Comparison of ENCODE assay signal across 8 cellular contexts in genomic region chr20:33667245-33668086, GRCh38. TPM values are rescaled to one million over a fixed set of nuclear protein-coding genes. Genes with fewer than 3 reads are reported as not detected.
DNase-seq lines count a peak whose midpoint lies in the region; ATAC-seq and TF ChIP-seq lines count a peak whose summit lies in the region.

No MANE protein-coding gene starts in this region.

- TF ChIP-seq EP300 in upper lobe of left lung (IDR thresholded peaks at IDR 0.05), result no peak

- H3K36me3 ChIP-seq in fibroblast of lung (ENCODE audit: control insufficient read depth, insufficient read depth, low read length) (peaks cover 7% of the 10 kb centered on the region), upper lobe of left lung (no peaks in the 10 kb centered on the region)

- H3K27ac Mint-ChIP-seq in activated T-helper 2 cell treated with anti-CD3 and anti-CD28 coated beads, Interferon-gamma antibody, Interleukin-2, Interleukin-4, amounts not matched to agents 10 μg/mL and 5 μg/mL and 100 μg/mL, durations not matched to agents 14 hours and 24 hours and 36 hours, result peak overlapping the region; percentile 67
- no peak overlapping the region for H3K27ac Mint-ChIP-seq in neural crest cell (ENCODE audit: unreplicated experiment)

- ATAC-seq in HG02678 (IDR thresholded peaks at IDR 0.05; ENCODE audit: unreplicated experiment) (peak; percentile 11), upper lobe of left lung (ENCODE audit: low FRiP score in 2 of 2) (peak in 1 of 2 donors; percentile 75), GM18870 (IDR thresholded peaks at IDR 0.05; ENCODE audit: unreplicated experiment) (no peak)

- H2AFZ ChIP-seq in fibroblast of lung (ENCODE audit: low read length), result peak overlapping the region; percentile 75

- 3 to 35% methylated on average over 11 to 49 of the region's 94 CpGs for WGBS in upper lobe of left lung, 2 donors

- no peaks in the 10 kb centered on the region for H3K9me3 Mint-ChIP-seq in activated T-helper 2 cell treated with anti-CD3 and anti-CD28 coated beads, Interferon-gamma antibody, Interleukin-2, Interleukin-4, amounts not matched to agents 10 μg/mL and 5 μg/mL and 100 μg/mL, durations not matched to agents 14 hours and 24 hours and 36 hours
- no peaks in the 10 kb centered on the region for H3K9me3 Mint-ChIP-seq in neural crest cell

- no peaks in the 10 kb centered on the region for H4K20me1 ChIP-seq in fibroblast of lung (ENCODE audit: control insufficient read depth, extremely low read depth, insufficient read depth, low read length)

- TF ChIP-seq POLR2A in upper lobe of left lung (IDR thresholded peaks at IDR 0.05), result peak in 1 of 4 donors; percentile 31

- peak overlapping the region; percentile 79 for H3K4me3 Mint-ChIP-seq in activated T-helper 2 cell treated with anti-CD3 and anti-CD28 coated beads, Interferon-gamma antibody, Interleukin-2, Interleukin-4, amounts not matched to agents 10 μg/mL and 5 μg/mL and 100 μg/mL, durations not matched to agents 14 hours and 24 hours and 36 hours (ENCODE audit: low read depth)
- no peak overlapping the region for H3K4me3 Mint-ChIP-seq in neural crest cell

- no peaks in the 10 kb centered on the region for H3K9me3 ChIP-seq in fibroblast of lung (ENCODE audit: control insufficient read depth, insufficient read depth, low read depth, low read length)
- no peaks in the 10 kb centered on the region for H3K9me3 ChIP-seq in upper lobe of left lung

- H3K79me2 ChIP-seq in fibroblast of lung (ENCODE audit: control insufficient read depth, insufficient read depth, low read length), result no peaks in the 10 kb centered on the region

- no peaks in the 10 kb centered on the region for H3K27me3 Mint-ChIP-seq in activated T-helper 2 cell treated with anti-CD3 and anti-CD28 coated beads, Interferon-gamma antibody, Interleukin-2, Interleukin-4, amounts not matched to agents 10 μg/mL and 5 μg/mL and 100 μg/mL, durations not matched to agents 14 hours and 24 hours and 36 hours (ENCODE audit: low read depth)
- H3K27me3 Mint-ChIP-seq in neural crest cell (ENCODE audit: low read depth), result peaks cover 16% of the 10 kb centered on the region

- peaks cover 11% of the 10 kb centered on the region for H3K36me3 Mint-ChIP-seq in activated T-helper 2 cell treated with anti-CD3 and anti-CD28 coated beads, Interferon-gamma antibody, Interleukin-2, Interleukin-4, amounts not matched to agents 10 μg/mL and 5 μg/mL and 100 μg/mL, durations not matched to agents 14 hours and 24 hours and 36 hours (ENCODE audit: low read depth)
- H3K36me3 Mint-ChIP-seq in neural crest cell (ENCODE audit: low read depth), result peaks cover 12% of the 10 kb centered on the region

- no peak for DNase-seq in GM13977 (ENCODE audit: low spot score)
- peak; percentile 25 for DNase-seq in NCI-H526 treated with DMSO at 0.1 percent for 48 hours (lab: John Stamatoyannopoulos, UW)
- DNase-seq in activated T-helper 2 cell treated with anti-CD3 and anti-CD28 coated beads, Interferon-gamma antibody, Interleukin-2, Interleukin-4, amounts not matched to agents 10 μg/mL and 5 μg/mL and 100 μg/mL, durations not matched to agents 14 hours and 24 hours and 36 hours (ENCODE audit: low spot score), result peak; percentile 75
- DNase-seq in fibroblast of lung (ENCODE audit: low read depth in 2 of 2), result peak; percentile 66 to 70
- DNase-seq in neural crest cell (ENCODE audit: low read depth, low spot score), result peak; percentile 39
- peak; percentile 58 to 94 for DNase-seq in upper lobe of left lung

- H3K9ac ChIP-seq in fibroblast of lung (ENCODE audit: insufficient read depth, low read length), result peak overlapping the region; percentile 66

- no peaks in the 10 kb centered on the region for H3K27me3 ChIP-seq in fibroblast of lung (ENCODE audit: control insufficient read depth, insufficient read depth, low read length)
- H3K27me3 ChIP-seq in upper lobe of left lung, result no peaks in the 10 kb centered on the region

- peak overlapping the region; percentile 85 for H3K4me2 ChIP-seq in fibroblast of lung (ENCODE audit: extremely low read depth, insufficient read depth, low read length)

- intact Hi-C loops in activated T-helper 2 cell treated with anti-CD3 and anti-CD28 coated beads, Interferon-gamma antibody, Interleukin-2, Interleukin-4, amounts not matched to agents 10 μg/mL and 5 μg/mL and 100 μg/mL, durations not matched to agents 14 hours and 24 hours and 36 hours (cut with micrococcal nuclease), result loop anchor here (2.0 to 10.0 kb wide), 5 partner anchors 113 to 447 kb away; partner anchors contain the start of genes CDK5RAP1, EIF2S2 and SNTA1

- in situ Hi-C loops in GM13977 (cut with MboI; ENCODE audit: low pct_unique_long_range_greater_than_20kb, low sequenced_read_pairs, unreplicated experiment), result no loop called here

- H3K27ac ChIP-seq in fibroblast of lung (ENCODE audit: insufficient read depth, low read length) (peak overlapping the region; percentile 39), upper lobe of left lung (peak overlapping the region; percentile 76 to 92 (median 88))

- H3K4me1 Mint-ChIP-seq in activated T-helper 2 cell treated with anti-CD3 and anti-CD28 coated beads, Interferon-gamma antibody, Interleukin-2, Interleukin-4, amounts not matched to agents 10 μg/mL and 5 μg/mL and 100 μg/mL, durations not matched to agents 14 hours and 24 hours and 36 hours (ENCODE audit: low read depth), result peaks cover 27% of the 10 kb centered on the region
- H3K4me1 Mint-ChIP-seq in neural crest cell, result peaks cover 59% of the 10 kb centered on the region

- peaks cover 22% of the 10 kb centered on the region for H3K4me1 ChIP-seq in fibroblast of lung (ENCODE audit: control insufficient read depth, extremely low read depth, insufficient read depth, low read length)
- peaks cover 31 to 63% (median 51%) of the 10 kb centered on the region in 4 donors for H3K4me1 ChIP-seq in upper lobe of left lung

- TF ChIP-seq CTCF in GM13977 (IDR thresholded peaks at IDR 0.05; ENCODE audit: extremely low read depth, insufficient read depth, missing control alignments), result peak; percentile 21
- TF ChIP-seq CTCF in fibroblast of lung (conservative IDR thresholded peaks at IDR 0.05 in 1 of 2, IDR thresholded peaks at IDR 0.05 in 1 of 2; ENCODE audit: low read depth in 1 of 2, low read length in 2 of 2), result peak in 1 of 2 donors; percentile 76
- peak; percentile 90 for TF ChIP-seq CTCF in neural crest cell (conservative IDR thresholded peaks at IDR 0.05)
- peak in 3 of 6 experiments; percentile 96 to 97 (median 96) for TF ChIP-seq CTCF in upper lobe of left lung (IDR thresholded peaks at IDR 0.05)

- H3K4me3 ChIP-seq in fibroblast of lung (replicated peaks in 1 of 4; ENCODE audit: control extremely low read depth in 1 of 4, insufficient read depth in 1 of 4, low read depth in 3 of 4, low read length in 4 of 4) (peak overlapping the region; percentile 2 to 61 (median 50)), upper lobe of left lung (peak overlapping the region; percentile 18 to 78 (median 61))

RNA-seq across cellular contexts. Expression of gene ACTL10, which starts 0.7 kb away (rescaled TPM):
- 2.6 and 3.3 TPM in 2 replicates for total RNA-seq in activated T-helper 2 cell treated with anti-CD3 and anti-CD28 coated beads, Interferon-gamma antibody, Interleukin-2, Interleukin-4, amounts not matched to agents 10 μg/mL and 5 μg/mL and 100 μg/mL, durations not matched to agents 14 hours and 24 hours and 36 hours
- total RNA-seq in fibroblast of lung, result 1.8 and 2.0 TPM in 2 replicates
- 0.26 and 0.32 TPM in 2 replicates for polyA plus RNA-seq in fibroblast of lung
- polyA plus RNA-seq in fibroblast of lung (2012), result 0.97 and 1.2 TPM in 2 replicates
- polyA minus RNA-seq in fibroblast of lung (ENCODE audit: low replicate concordance), result 0.15 and 0.39 TPM in 2 replicates
- total RNA-seq in neural crest cell, result 0.75 TPM in 2 replicates
- 1 to 10 TPM in 5 of 6 donors, not detected in 1; 1.7 to 3.8 (median 2.1) TPM for total RNA-seq in upper lobe of left lung

RNA-seq across cellular contexts. Expression of gene C20orf144, which starts 5.3 kb away (rescaled TPM):
- 0.27 and 0.28 TPM in 2 replicates for total RNA-seq in activated T-helper 2 cell treated with anti-CD3 and anti-CD28 coated beads, Interferon-gamma antibody, Interleukin-2, Interleukin-4, amounts not matched to agents 10 μg/mL and 5 μg/mL and 100 μg/mL, durations not matched to agents 14 hours and 24 hours and 36 hours
- total RNA-seq in fibroblast of lung (under 0.01 and 0.17 TPM in 2 replicates), neural crest cell (0.44 and 0.82 TPM in 2 replicates), upper lobe of left lung (not detected)
- 0.10 and 0.20 TPM in 2 replicates for polyA plus RNA-seq in fibroblast of lung
- 0.16 and 0.28 TPM in 2 replicates for polyA plus RNA-seq in fibroblast of lung (2012)
- 1.3 TPM in 1 of 2 replicates, not detected in the other for polyA minus RNA-seq in fibroblast of lung (ENCODE audit: low replicate concordance)

RNA-seq across cellular contexts. Expression of gene NECAB3, which starts 6.8 kb away (rescaled TPM):
- 27.0 and 30.1 TPM in 2 replicates for total RNA-seq in activated T-helper 2 cell treated with anti-CD3 and anti-CD28 coated beads, Interferon-gamma antibody, Interleukin-2, Interleukin-4, amounts not matched to agents 10 μg/mL and 5 μg/mL and 100 μg/mL, durations not matched to agents 14 hours and 24 hours and 36 hours
- total RNA-seq in fibroblast of lung (20.5 and 21.6 TPM in 2 replicates), neural crest cell (56.0 and 63.3 TPM in 2 replicates), upper lobe of left lung (100 to 1,000 TPM in 2 of 6 donors, 10 to 100 TPM in 4; 43.4 to 309 (median 90.6) TPM)
- polyA plus RNA-seq in fibroblast of lung, result 5.1 and 7.1 TPM in 2 replicates
- polyA plus RNA-seq in fibroblast of lung (2012), result 6.7 and 11.1 TPM in 2 replicates
- polyA minus RNA-seq in fibroblast of lung (ENCODE audit: low replicate concordance), result 7.1 and 25.0 TPM in 2 replicates

RNA-seq across cellular contexts. Expression of gene E2F1, which starts 18.7 kb away (rescaled TPM):
- total RNA-seq in activated T-helper 2 cell treated with anti-CD3 and anti-CD28 coated beads, Interferon-gamma antibody, Interleukin-2, Interleukin-4, amounts not matched to agents 10 μg/mL and 5 μg/mL and 100 μg/mL, durations not matched to agents 14 hours and 24 hours and 36 hours, result 63.8 and 64.2 TPM in 2 replicates
- total RNA-seq in fibroblast of lung (0.51 and 2.1 TPM in 2 replicates), neural crest cell (84.8 and 94.9 TPM in 2 replicates), upper lobe of left lung (10 to 100 TPM in 1 of 6 donors, 1 to 10 TPM in 5; 5.5 to 12.9 (median 6.8) TPM)
- 3.5 and 9.6 TPM in 2 replicates for polyA plus RNA-seq in fibroblast of lung
- 5.0 and 16.9 TPM in 2 replicates for polyA plus RNA-seq in fibroblast of lung (2012)
- polyA minus RNA-seq in fibroblast of lung (ENCODE audit: low replicate concordance), result 11.5 and 29.2 TPM in 2 replicates

RNA-seq across cellular contexts. Expression of gene PXMP4, which starts 52.6 kb away (rescaled TPM):
- total RNA-seq in activated T-helper 2 cell treated with anti-CD3 and anti-CD28 coated beads, Interferon-gamma antibody, Interleukin-2, Interleukin-4, amounts not matched to agents 10 μg/mL and 5 μg/mL and 100 μg/mL, durations not matched to agents 14 hours and 24 hours and 36 hours, result 7.4 TPM in 2 replicates
- total RNA-seq in fibroblast of lung (4.6 and 6.3 TPM in 2 replicates), neural crest cell (5.2 and 5.6 TPM in 2 replicates), upper lobe of left lung (10 to 100 TPM; 18.4 to 80.2 (median 29.8) TPM)
- 4.1 and 5.2 TPM in 2 replicates for polyA plus RNA-seq in fibroblast of lung
- 6.6 and 11.0 TPM in 2 replicates for polyA plus RNA-seq in fibroblast of lung (2012)
- polyA minus RNA-seq in fibroblast of lung (ENCODE audit: low replicate concordance), result 22.2 and 24.9 TPM in 2 replicates
